In genomic region chr11:36239636-36240035, GRCh38 we compare ENCODE assay signal across 16 cellular contexts.
DNase-seq lines count a peak whose midpoint lies in the region.
"Had no signal": no experiment of that assay in that cellular context is flagged by ENCODE, and none has a peak within 500 bp of the region (broad histone marks: within the 10 kb centered on the region; RNA-seq: fewer than 3 reads in every experiment).

No MANE protein-coding gene starts in this region.

- H3K27me3 ChIP-seq in layer of hippocampus (ENCODE audit: control insufficient read depth, insufficient read depth, low read length), result no peaks in the 10 kb centered on the region

- peak overlapping the region; percentile 24 for H3K27ac ChIP-seq in layer of hippocampus (ENCODE audit: low read depth, low read length)
- H3K27ac ChIP-seq: SK-N-MC had no signal

- DNase-seq in NCI-H2171 (lab: John Stamatoyannopoulos, UW), result peak; percentile 80
- DNase-seq in cerebellar cortex (ENCODE audit: low spot score), result peak; percentile 41
- DNase-seq in posterior cingulate gyrus, result peak in 6 of 10 donors; percentile 28 to 89 (median 34)
- DNase-seq in NCI-H2196 (lab: John Stamatoyannopoulos, UW; ENCODE audit: unreplicated experiment), result no peak
- DNase-seq in NCI-H526 treated with DMSO at 0.1 percent for 48 hours (lab: John Stamatoyannopoulos, UW), result no peak
- no peak for DNase-seq in epidermal melanocyte (ENCODE audit: insufficient read length, low spot score)
- DNase-seq: AML-193, DND-41, GOT3, NCI-H1105 treated with DMSO at 0.1 percent for 48 hours, NCI-H187 treated with DMSO at 0.1 percent for 48 hours, NCI-H748 treated with DMSO at 0.1 percent for 48 hours, OCI-M1, SHP77 had no signal

- intact Hi-C loops in posterior cingulate gyrus (cut with DNase I), result no loop called here

Comparison
In these comparisons a context has a peak if more than half of its experiments do, and no peak if none do; other contexts are left out.
1. DNase-seq: peak in NCI-H2171 (single experiment), cerebellar cortex (single experiment) and posterior cingulate gyrus (6 of 10); none in NCI-H2196 (single experiment), NCI-H526 treated with DMSO at 0.1 percent for 48 hours (single experiment) and epidermal melanocyte (single experiment).